15 cellular contexts compared by ENCODE assay signal in the genomic region with DNA sequence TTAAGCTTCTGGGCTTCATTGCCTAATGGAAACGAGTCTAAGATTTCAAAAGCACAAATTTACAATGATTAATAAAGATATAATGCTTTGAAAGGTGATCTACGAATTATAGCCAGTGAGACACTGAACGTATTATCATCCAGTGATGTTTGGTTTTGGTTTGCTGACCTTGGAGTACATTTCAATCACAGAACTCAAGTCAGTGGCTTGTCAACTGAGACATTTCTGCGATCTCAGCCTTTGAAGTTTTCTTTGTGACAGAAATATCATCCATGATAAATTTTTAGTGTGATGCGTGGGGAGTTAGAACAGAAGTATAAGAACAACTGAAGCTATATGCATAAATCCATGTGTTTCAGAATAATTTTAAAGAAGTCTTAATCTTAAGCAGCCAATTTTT.
DNase-seq lines count a peak whose midpoint lies in the region; ATAC-seq and TF ChIP-seq lines count a peak whose summit lies in the region.
"Had no signal": no experiment of that assay in that cellular context is flagged by ENCODE, and none has a peak within 500 bp of the region (broad histone marks: within the 10 kb centered on the region; RNA-seq: fewer than 3 reads in every experiment).

No MANE protein-coding gene starts in this region.

- H3K4me3 ChIP-seq in BLaER1 (no peak overlapping the region; the same call in 1 of the 2 replicates), sigmoid colon (no peak overlapping the region)
- H3K4me3 ChIP-seq: Peyer's patch had no signal

- no peak for TF ChIP-seq POLR2A in sigmoid colon (IDR thresholded peaks at IDR 0.05)

- TF ChIP-seq EP300 in sigmoid colon (IDR thresholded peaks at IDR 0.05): no peak

- ATAC-seq in HG02840 (IDR thresholded peaks at IDR 0.05; ENCODE audit: low FRiP score, unreplicated experiment) (no peak), HG02798 (IDR thresholded peaks at IDR 0.05; ENCODE audit: poor library complexity, unreplicated experiment) (no peak)
- ATAC-seq: activated T-cell treated with anti-CD3 and anti-CD28 coated beads, Interleukin-2, amount 50 U/mL, for 4 hours had no signal

- H3K27ac ChIP-seq in BLaER1 (peak overlapping the region; percentile 76; the same call in 1 of the 2 replicates), cingulate gyrus (ENCODE audit: low read depth, low read length) (peak overlapping the region; percentile 73), sigmoid colon (peak overlapping the region in 3 of 4 donors; percentile 88 to 98 (median 90))

- H3K9me3 ChIP-seq in BLaER1 (no peaks in the 10 kb centered on the region), sigmoid colon (no peaks in the 10 kb centered on the region)
- H3K9me3 ChIP-seq: Peyer's patch had no signal

- peaks cover 100% of the 10 kb centered on the region for H4K20me1 ChIP-seq in BLaER1

- H3K36me3 ChIP-seq in BLaER1 (no peaks in the 10 kb centered on the region), sigmoid colon (no peaks in the 10 kb centered on the region)
- H3K36me3 ChIP-seq: Peyer's patch had no signal

- 51 to 74% methylated on average over 5 of the region's 5 CpGs for WGBS in sigmoid colon, 2 donors

- intact Hi-C loops in sigmoid colon (cut with DNase I): loop anchor here (5.0 to 10.0 kb wide), 3 partner anchors 77 to 1311 kb away; a partner anchor contains a TSS
- intact Hi-C loops in posterior vena cava (cut with DNase I): loop anchor here in 1 of 2 donors (10.0 kb wide), 1 partner anchor 79 kb away; no protein-coding TSS in a partner anchor

- H3K4me1 ChIP-seq in BLaER1: peaks cover 76% of the 10 kb centered on the region
- peaks cover 0 to 30% (median 15%) of the 10 kb centered on the region in 4 donors for H3K4me1 ChIP-seq in sigmoid colon
- H3K4me1 ChIP-seq: Peyer's patch had no signal

- TF ChIP-seq CTCF in sigmoid colon (IDR thresholded peaks at IDR 0.05): no peak

- H3K27me3 ChIP-seq in BLaER1 (no peaks in the 10 kb centered on the region), sigmoid colon (no peaks in the 10 kb centered on the region)
- H3K27me3 ChIP-seq: Peyer's patch had no signal

- H3K9ac ChIP-seq in BLaER1: peak overlapping the region; percentile 63

- DNase-seq in M059J (ENCODE audit: low read depth): peak; percentile 18
- no peak for DNase-seq in sigmoid colon
- DNase-seq in posterior vena cava (ENCODE audit: low spot score): no peak
- DNase-seq in stimulated activated CD4-positive, alpha-beta T cell treated with anti-CD3 and anti-CD28 coated beads, Interleukin-2, amount 100 ng/mL, for 24 hours: no peak
- DNase-seq: activated CD4-positive, alpha-beta T cell treated with anti-CD3 and anti-CD28 coated beads, Interleukin-2, amount 50 U/mL, for 4 hours; activated T-cell treated with anti-CD3 and anti-CD28 coated beads, Interleukin-2, amount 50 U/mL, for 4 hours; DMS153; KBM-7; NCI-H1694; occipital lobe; Peyer's patch had no signal

- H3K4me2 ChIP-seq in BLaER1: peak overlapping the region; percentile 81
